1 cellular context compared by ENCODE assay signal in the genomic region with DNA sequence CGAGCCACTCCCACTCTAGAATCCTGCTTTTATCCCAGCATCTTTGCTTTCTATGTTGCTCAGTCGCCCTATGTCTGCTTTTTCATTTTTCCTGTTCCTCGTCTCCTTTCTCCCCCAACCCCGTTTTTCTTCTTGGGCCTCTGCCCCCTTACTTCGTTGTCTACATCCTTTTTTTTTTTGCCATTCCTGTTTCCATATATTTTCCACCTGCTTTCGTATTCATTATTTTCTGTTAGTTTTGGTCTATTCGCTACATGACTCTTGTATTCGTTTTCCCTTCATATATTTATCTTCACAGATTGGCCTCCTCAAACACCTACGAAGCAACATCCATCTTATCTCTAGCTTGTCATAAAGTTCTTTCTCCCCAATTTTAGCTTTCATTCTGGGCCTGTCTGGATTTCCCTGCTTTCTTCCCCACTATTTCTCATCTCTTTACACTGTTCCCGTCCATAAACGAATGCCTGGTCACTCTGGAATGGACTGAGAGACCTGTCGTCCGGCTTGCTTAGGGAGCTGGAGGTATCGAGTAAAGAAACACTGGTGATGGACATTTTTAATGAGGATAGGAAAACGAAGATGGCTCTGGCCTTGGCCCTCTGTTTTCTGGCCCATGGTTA.
TF ChIP-seq lines count a peak whose summit lies in the region.

No MANE protein-coding gene starts in this region.

TF ChIP-seq in K562, 482 proteins besides CTCF, POLR2A, EP300 and RAD21 (continued from another document):
- TF ChIP-seq, protein P1, sequence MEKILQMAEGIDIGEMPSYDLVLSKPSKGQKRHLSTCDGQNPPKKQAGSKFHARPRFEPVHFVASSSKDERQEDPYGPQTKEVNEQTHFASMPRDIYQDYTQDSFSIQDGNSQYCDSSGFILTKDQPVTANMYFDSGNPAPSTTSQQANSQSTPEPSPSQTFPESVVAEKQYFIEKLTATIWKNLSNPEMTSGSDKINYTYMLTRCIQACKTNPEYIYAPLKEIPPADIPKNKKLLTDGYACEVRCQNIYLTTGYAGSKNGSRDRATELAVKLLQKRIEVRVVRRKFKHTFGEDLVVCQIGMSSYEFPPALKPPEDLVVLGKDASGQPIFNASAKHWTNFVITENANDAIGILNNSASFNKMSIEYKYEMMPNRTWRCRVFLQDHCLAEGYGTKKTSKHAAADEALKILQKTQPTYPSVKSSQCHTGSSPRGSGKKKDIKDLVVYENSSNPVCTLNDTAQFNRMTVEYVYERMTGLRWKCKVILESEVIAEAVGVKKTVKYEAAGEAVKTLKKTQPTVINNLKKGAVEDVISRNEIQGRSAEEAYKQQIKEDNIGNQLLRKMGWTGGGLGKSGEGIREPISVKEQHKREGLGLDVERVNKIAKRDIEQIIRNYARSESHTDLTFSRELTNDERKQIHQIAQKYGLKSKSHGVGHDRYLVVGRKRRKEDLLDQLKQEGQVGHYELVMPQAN (IDR thresholded peaks at IDR 0.05; ENCODE audit: borderline replicate concordance): peak; percentile 4
- TF ChIP-seq, protein P2, sequence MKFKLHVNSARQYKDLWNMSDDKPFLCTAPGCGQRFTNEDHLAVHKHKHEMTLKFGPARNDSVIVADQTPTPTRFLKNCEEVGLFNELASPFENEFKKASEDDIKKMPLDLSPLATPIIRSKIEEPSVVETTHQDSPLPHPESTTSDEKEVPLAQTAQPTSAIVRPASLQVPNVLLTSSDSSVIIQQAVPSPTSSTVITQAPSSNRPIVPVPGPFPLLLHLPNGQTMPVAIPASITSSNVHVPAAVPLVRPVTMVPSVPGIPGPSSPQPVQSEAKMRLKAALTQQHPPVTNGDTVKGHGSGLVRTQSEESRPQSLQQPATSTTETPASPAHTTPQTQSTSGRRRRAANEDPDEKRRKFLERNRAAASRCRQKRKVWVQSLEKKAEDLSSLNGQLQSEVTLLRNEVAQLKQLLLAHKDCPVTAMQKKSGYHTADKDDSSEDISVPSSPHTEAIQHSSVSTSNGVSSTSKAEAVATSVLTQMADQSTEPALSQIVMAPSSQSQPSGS (CRISPR knock-in tag; IDR thresholded peaks at IDR 0.05): no peak
- TF ChIP-seq DACH1 (IDR thresholded peaks at IDR 0.05; ENCODE audit: partially characterized antibody): no peak
- TF ChIP-seq TRIM24 (IDR thresholded peaks at IDR 0.05): peak in 1 of 2 experiments; percentile 14; a peak in 1 of 4 replicates
- peak in 1 of 3 experiments; percentile 42 for TF ChIP-seq YY1 (IDR thresholded peaks at IDR 0.05; ENCODE audit: borderline replicate concordance in 1 of 3, control insufficient read depth in 1 of 3, extremely low read depth in 1 of 3, insufficient read depth in 3 of 3, insufficient read length in 1 of 3, insufficient replicate concordance in 2 of 3, low read depth in 1 of 3, low read length in 2 of 3)
- TF ChIP-seq ARNT (IDR thresholded peaks at IDR 0.05): peak in 1 of 2 experiments; percentile 56; a peak in 3 of 4 replicates
- no peak for TF ChIP-seq POLR2AphosphoS2 (IDR thresholded peaks at IDR 0.05; ENCODE audit: low read length)
- TF ChIP-seq, protein P3, sequence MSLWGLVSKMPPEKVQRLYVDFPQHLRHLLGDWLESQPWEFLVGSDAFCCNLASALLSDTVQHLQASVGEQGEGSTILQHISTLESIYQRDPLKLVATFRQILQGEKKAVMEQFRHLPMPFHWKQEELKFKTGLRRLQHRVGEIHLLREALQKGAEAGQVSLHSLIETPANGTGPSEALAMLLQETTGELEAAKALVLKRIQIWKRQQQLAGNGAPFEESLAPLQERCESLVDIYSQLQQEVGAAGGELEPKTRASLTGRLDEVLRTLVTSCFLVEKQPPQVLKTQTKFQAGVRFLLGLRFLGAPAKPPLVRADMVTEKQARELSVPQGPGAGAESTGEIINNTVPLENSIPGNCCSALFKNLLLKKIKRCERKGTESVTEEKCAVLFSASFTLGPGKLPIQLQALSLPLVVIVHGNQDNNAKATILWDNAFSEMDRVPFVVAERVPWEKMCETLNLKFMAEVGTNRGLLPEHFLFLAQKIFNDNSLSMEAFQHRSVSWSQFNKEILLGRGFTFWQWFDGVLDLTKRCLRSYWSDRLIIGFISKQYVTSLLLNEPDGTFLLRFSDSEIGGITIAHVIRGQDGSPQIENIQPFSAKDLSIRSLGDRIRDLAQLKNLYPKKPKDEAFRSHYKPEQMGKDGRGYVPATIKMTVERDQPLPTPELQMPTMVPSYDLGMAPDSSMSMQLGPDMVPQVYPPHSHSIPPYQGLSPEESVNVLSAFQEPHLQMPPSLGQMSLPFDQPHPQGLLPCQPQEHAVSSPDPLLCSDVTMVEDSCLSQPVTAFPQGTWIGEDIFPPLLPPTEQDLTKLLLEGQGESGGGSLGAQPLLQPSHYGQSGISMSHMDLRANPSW (CRISPR knock-in tag; IDR thresholded peaks at IDR 0.05): peak; percentile 79; the same call in 1 of the 2 replicates
- 0 out of 4 replicates have a peak, but pooled peaks of 1 of the 2 experiments have one; percentile 39 for TF ChIP-seq HDAC1 (IDR thresholded peaks at IDR 0.05)
- TF ChIP-seq HLTF (IDR thresholded peaks at IDR 0.05): peak; percentile 84
- no peak for TF ChIP-seq ZZZ3 (IDR thresholded peaks at IDR 0.05)
- no peak for TF ChIP-seq FIP1L1 (IDR thresholded peaks at IDR 0.05; ENCODE audit: low read depth, low read length, poor library complexity, severe bottlenecking)
- peak; percentile 27 for TF ChIP-seq HDAC3 (IDR thresholded peaks at IDR 0.05; ENCODE audit: borderline replicate concordance, partially characterized antibody)
- TF ChIP-seq, protein P4, sequence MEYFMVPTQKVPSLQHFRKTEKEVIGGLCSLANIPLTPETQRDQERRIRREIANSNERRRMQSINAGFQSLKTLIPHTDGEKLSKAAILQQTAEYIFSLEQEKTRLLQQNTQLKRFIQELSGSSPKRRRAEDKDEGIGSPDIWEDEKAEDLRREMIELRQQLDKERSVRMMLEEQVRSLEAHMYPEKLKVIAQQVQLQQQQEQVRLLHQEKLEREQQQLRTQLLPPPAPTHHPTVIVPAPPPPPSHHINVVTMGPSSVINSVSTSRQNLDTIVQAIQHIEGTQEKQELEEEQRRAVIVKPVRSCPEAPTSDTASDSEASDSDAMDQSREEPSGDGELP (CRISPR knock-in tag; IDR thresholded peaks at IDR 0.05; ENCODE audit: borderline replicate concordance): no peak
- TF ChIP-seq THRAP3 (IDR thresholded peaks at IDR 0.05; ENCODE audit: borderline replicate concordance): peak; percentile 62; the same call in 1 of the 2 replicates
- TF ChIP-seq DDX20 (tag; IDR thresholded peaks at IDR 0.05; ENCODE audit: low read depth): no peak
- TF ChIP-seq, protein P5, sequence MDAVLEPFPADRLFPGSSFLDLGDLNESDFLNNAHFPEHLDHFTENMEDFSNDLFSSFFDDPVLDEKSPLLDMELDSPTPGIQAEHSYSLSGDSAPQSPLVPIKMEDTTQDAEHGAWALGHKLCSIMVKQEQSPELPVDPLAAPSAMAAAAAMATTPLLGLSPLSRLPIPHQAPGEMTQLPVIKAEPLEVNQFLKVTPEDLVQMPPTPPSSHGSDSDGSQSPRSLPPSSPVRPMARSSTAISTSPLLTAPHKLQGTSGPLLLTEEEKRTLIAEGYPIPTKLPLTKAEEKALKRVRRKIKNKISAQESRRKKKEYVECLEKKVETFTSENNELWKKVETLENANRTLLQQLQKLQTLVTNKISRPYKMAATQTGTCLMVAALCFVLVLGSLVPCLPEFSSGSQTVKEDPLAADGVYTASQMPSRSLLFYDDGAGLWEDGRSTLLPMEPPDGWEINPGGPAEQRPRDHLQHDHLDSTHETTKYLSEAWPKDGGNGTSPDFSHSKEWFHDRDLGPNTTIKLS (IDR thresholded peaks at IDR 0.05; ENCODE audit: borderline replicate concordance, low read depth): peak; percentile 9; the same call in 1 of the 2 replicates
- no peak for TF ChIP-seq GTF2E2 (tag; IDR thresholded peaks at IDR 0.05)
- TF ChIP-seq FOXM1 (IDR thresholded peaks at IDR 0.05; ENCODE audit: low read depth): no peak
- TF ChIP-seq FOXM1 (CRISPR knock-in tag; IDR thresholded peaks at IDR 0.05; ENCODE audit: low read depth): no peak
- TF ChIP-seq SMARCA4 (IDR thresholded peaks at IDR 0.05): peak; percentile 71; the same call in 1 of the 2 replicates
- no peak for TF ChIP-seq ILK (tag; IDR thresholded peaks at IDR 0.05; ENCODE audit: borderline replicate concordance, low read depth)
- TF ChIP-seq, protein P6, sequence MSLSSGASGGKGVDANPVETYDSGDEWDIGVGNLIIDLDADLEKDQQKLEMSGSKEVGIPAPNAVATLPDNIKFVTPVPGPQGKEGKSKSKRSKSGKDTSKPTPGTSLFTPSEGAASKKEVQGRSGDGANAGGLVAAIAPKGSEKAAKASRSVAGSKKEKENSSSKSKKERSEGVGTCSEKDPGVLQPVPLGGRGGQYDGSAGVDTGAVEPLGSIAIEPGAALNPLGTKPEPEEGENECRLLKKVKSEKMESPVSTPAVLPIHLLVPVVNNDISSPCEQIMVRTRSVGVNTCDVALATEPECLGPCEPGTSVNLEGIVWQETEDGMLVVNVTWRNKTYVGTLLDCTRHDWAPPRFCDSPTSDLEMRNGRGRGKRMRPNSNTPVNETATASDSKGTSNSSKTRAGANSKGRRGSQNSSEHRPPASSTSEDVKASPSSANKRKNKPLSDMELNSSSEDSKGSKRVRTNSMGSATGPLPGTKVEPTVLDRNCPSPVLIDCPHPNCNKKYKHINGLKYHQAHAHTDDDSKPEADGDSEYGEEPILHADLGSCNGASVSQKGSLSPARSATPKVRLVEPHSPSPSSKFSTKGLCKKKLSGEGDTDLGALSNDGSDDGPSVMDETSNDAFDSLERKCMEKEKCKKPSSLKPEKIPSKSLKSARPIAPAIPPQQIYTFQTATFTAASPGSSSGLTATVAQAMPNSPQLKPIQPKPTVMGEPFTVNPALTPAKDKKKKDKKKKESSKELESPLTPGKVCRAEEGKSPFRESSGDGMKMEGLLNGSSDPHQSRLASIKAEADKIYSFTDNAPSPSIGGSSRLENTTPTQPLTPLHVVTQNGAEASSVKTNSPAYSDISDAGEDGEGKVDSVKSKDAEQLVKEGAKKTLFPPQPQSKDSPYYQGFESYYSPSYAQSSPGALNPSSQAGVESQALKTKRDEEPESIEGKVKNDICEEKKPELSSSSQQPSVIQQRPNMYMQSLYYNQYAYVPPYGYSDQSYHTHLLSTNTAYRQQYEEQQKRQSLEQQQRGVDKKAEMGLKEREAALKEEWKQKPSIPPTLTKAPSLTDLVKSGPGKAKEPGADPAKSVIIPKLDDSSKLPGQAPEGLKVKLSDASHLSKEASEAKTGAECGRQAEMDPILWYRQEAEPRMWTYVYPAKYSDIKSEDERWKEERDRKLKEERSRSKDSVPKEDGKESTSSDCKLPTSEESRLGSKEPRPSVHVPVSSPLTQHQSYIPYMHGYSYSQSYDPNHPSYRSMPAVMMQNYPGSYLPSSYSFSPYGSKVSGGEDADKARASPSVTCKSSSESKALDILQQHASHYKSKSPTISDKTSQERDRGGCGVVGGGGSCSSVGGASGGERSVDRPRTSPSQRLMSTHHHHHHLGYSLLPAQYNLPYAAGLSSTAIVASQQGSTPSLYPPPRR (CRISPR knock-in tag; IDR thresholded peaks at IDR 0.05; ENCODE audit: borderline replicate concordance): 0 out of 2 replicates have a peak, but pooled peaks have one; percentile 56
- TF ChIP-seq C11orf30 (IDR thresholded peaks at IDR 0.05; ENCODE audit: low read depth): no peak
- TF ChIP-seq, protein P7, sequence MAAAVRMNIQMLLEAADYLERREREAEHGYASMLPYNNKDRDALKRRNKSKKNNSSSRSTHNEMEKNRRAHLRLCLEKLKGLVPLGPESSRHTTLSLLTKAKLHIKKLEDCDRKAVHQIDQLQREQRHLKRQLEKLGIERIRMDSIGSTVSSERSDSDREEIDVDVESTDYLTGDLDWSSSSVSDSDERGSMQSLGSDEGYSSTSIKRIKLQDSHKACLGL (CRISPR knock-in tag; IDR thresholded peaks at IDR 0.05; ENCODE audit: borderline replicate concordance, poor library complexity, severe bottlenecking): no peak
